ENCODE assay signal across 16 cellular contexts in the genomic region with DNA sequence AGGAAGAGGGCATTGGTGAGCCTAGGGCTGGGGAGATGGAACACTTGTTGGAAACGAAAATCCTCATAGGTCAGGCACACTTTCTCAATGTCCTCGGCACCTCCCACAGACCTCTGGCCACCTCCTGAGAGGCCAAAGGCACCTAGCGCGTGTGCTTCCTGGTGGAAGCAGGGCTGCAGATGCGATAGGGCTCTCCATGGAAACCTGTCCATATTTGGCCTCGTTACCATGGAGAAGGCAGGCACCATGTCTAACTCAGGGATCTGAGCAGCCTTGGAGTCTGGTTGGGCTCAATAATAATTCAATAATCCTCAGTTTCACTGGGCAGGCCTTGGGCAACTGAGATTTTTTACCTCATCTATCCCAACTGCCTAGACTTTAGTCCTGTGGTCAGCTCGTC. TPM values are rescaled to one million over a fixed set of nuclear protein-coding genes. Genes with fewer than 3 reads are reported as not detected.
DNase-seq lines count a peak whose midpoint lies in the region.
"Had no signal": no experiment of that assay in that cellular context is flagged by ENCODE, and none has a peak within 500 bp of the region (broad histone marks: within the 10 kb centered on the region; RNA-seq: fewer than 3 reads in every experiment).

No MANE protein-coding gene starts in this region.

- in situ Hi-C loops in Caki2 (cut with HindIII; ENCODE audit: low pct_unique_long_range_greater_than_20kb, low sequenced_read_pairs): no loop called here

- DNase-seq in Ammon's horn (ENCODE audit: low spot score): peak; percentile 8
- DNase-seq in Caki2 (ENCODE audit: low read depth): peak; percentile 17
- peak; percentile 11 for DNase-seq in NCI-H69 (lab: John Stamatoyannopoulos, UW)
- peak; percentile 17 for DNase-seq in kidney tubule cell (ENCODE audit: low spot score)
- DNase-seq in NCI-H2081 treated with DMSO at 0.1 percent for 48 hours (lab: John Stamatoyannopoulos, UW): no peak
- DNase-seq in activated effector memory CD4-positive, alpha-beta T cell treated with Interleukin-2 at 50 U/mL for 16 hours: no peak
- no peak for DNase-seq in anterior cingulate cortex (lab: John Stamatoyannopoulos, UW)
- DNase-seq: Caco-2; CD4-positive, alpha-beta memory T cell; NCI-H1436; NCI-H2029; NCI-H446 treated with DMSO at 0.1 percent for 48 hours; NCI-H526 treated with DMSO at 0.1 percent for 48 hours; Peyer's patch; T-cell had no signal

RNA-seq across cellular contexts. Expression of a gene that starts 58.3 kb away (rescaled TPM):
- 0.24 TPM in 1 of 2 replicates, not detected in the other for total RNA-seq in Caki2 (2014; rRNA removed; shearing (Covaris generic); ENCODE audit: low replicate concordance)
- total RNA-seq: OCI-LY7 had no signal

Comparison
In these comparisons a context has a peak if more than half of its experiments do, and no peak if none do; other contexts are left out.
1. DNase-seq: peak in Ammon's horn (single experiment), Caki2 (single experiment), NCI-H69 (single experiment) and kidney tubule cell (single experiment); none in NCI-H2081 treated with DMSO at 0.1 percent for 48 hours (single experiment), activated effector memory CD4-positive, alpha-beta T cell treated with Interleukin-2 at 50 U/mL for 16 hours (single experiment) and anterior cingulate cortex (0 of 58).